25 cellular contexts compared by ENCODE assay signal in genomic region chr20:24165336-24166126, GRCh38.
"Had no signal": no experiment of that assay in that cellular context is flagged by ENCODE, and none has a peak within 500 bp of the region (broad histone marks: within the 10 kb centered on the region; RNA-seq: fewer than 3 reads in every experiment).

No MANE protein-coding gene starts in this region.

- H2AFZ ChIP-seq: hepatocyte had no signal

- H3K4me3 Mint-ChIP-seq: activated T-cell treated with anti-CD3 and anti-CD28 coated beads, Interleukin-2, amount 50 U/mL, for 24 hours; activated T-helper 17 cell treated with anti-CD3 and anti-CD28 coated beads, Interleukin-2, amount 50 U/mL, for 72 hours; brain; immature natural killer cell; stimulated activated effector memory CD8-positive, alpha-beta T cell treated with anti-CD3 and anti-CD28 coated beads, Interleukin-12 subunit alpha, Interleukin-12 subunit beta, amount 100 ng/mL, for 72 hours; stimulated activated naive CD8-positive, alpha-beta T cell treated with anti-CD3 and anti-CD28 coated beads, Interleukin-15, amount 100 ng/mL, for 72 hours; T-helper 2 cell treated with Interferon-gamma antibody and Interleukin-4, amounts not matched to agents 5 μg/mL and 100 μg/mL, for 36 hours had no signal

- H3K36me3 ChIP-seq: left lung, tibial nerve had no signal

- H3K27me3 Mint-ChIP-seq: activated T-cell treated with anti-CD3 and anti-CD28 coated beads, Interleukin-2, amount 50 U/mL, for 24 hours; stimulated activated naive CD8-positive, alpha-beta T cell treated with anti-CD3 and anti-CD28 coated beads, Interleukin-15, amount 100 ng/mL, for 72 hours had no signal

- H3K4me3 ChIP-seq: hepatocyte, left lung, tibial nerve had no signal

- H3K4me1 Mint-ChIP-seq: activated T-helper 17 cell treated with anti-CD3 and anti-CD28 coated beads, Interleukin-2, amount 50 U/mL, for 72 hours; stimulated activated effector memory CD8-positive, alpha-beta T cell treated with anti-CD3 and anti-CD28 coated beads, Interleukin-12 subunit alpha, Interleukin-12 subunit beta, amount 100 ng/mL, for 72 hours; stimulated activated naive CD8-positive, alpha-beta T cell treated with anti-CD3 and anti-CD28 coated beads, Interleukin-15, amount 100 ng/mL, for 72 hours had no signal

- FAIRE-seq: endometrium, urothelium cell line had no signal

- DNase-seq: activated CD4-positive, alpha-beta T cell treated with anti-CD3 and anti-CD28 coated beads for 1 hour; activated CD8-positive, alpha-beta memory T cell treated with anti-CD3 and anti-CD28 coated beads for 24 hours; activated CD8-positive, alpha-beta memory T cell treated with anti-CD3 and anti-CD28 coated beads, Interleukin-2, amount 50 U/mL, for 4 hours; activated T-cell treated with anti-CD3 and anti-CD28 coated beads, Interleukin-2, amount 50 U/mL, for 24 hours; aorta; erythroblast; foreskin melanocyte; glutamatergic neuron; immature natural killer cell; left lung; occipital lobe; posterior cingulate gyrus; retina; stimulated activated CD4-positive, alpha-beta T cell treated with anti-CD3 and anti-CD28 coated beads, Interleukin-12 subunit alpha, Interleukin-12 subunit beta, amount 100 ng/mL, for 4 hours; stimulated activated CD4-positive, alpha-beta T cell treated with anti-CD3 and anti-CD28 coated beads, Interleukin-1b, Interleukin-23, amount 100 ng/mL, for 48 hours; stimulated activated naive CD8-positive, alpha-beta T cell treated with anti-CD3 and anti-CD28 coated beads, Interleukin-15, amount 100 ng/mL, for 72 hours had no signal

- ATAC-seq: activated naive CD4-positive, alpha-beta T cell treated with anti-CD3 and anti-CD28 coated beads, Interleukin-2, amount 50 U/mL, for 72 hours; activated T-helper 17 cell treated with anti-CD3 and anti-CD28 coated beads, Interleukin-2, amount 50 U/mL, for 72 hours; left lung; stimulated activated effector memory CD8-positive, alpha-beta T cell treated with anti-CD3 and anti-CD28 coated beads, Interleukin-12 subunit alpha, Interleukin-12 subunit beta, amount 100 ng/mL, for 72 hours; stimulated activated naive CD8-positive, alpha-beta T cell treated with anti-CD3 and anti-CD28 coated beads, Interleukin-15, amount 100 ng/mL, for 72 hours had no signal

- H3K36me3 Mint-ChIP-seq: activated naive CD4-positive, alpha-beta T cell treated with anti-CD3 and anti-CD28 coated beads, Interleukin-2, amount 50 U/mL, for 72 hours; brain; immature natural killer cell; stimulated activated effector memory CD8-positive, alpha-beta T cell treated with anti-CD3 and anti-CD28 coated beads, Interleukin-12 subunit alpha, Interleukin-12 subunit beta, amount 100 ng/mL, for 72 hours had no signal

- H3K4me2 ChIP-seq: hepatocyte had no signal

- H3K9me3 Mint-ChIP-seq: activated naive CD4-positive, alpha-beta T cell treated with anti-CD3 and anti-CD28 coated beads, Interleukin-2, amount 50 U/mL, for 72 hours; activated T-cell treated with anti-CD3 and anti-CD28 coated beads, Interleukin-2, amount 50 U/mL, for 24 hours; activated T-helper 17 cell treated with anti-CD3 and anti-CD28 coated beads, Interleukin-2, amount 50 U/mL, for 72 hours; immature natural killer cell; stimulated activated effector memory CD8-positive, alpha-beta T cell treated with anti-CD3 and anti-CD28 coated beads, Interleukin-12 subunit alpha, Interleukin-12 subunit beta, amount 100 ng/mL, for 72 hours; stimulated activated naive CD8-positive, alpha-beta T cell treated with anti-CD3 and anti-CD28 coated beads, Interleukin-15, amount 100 ng/mL, for 72 hours; T-helper 2 cell treated with Interferon-gamma antibody and Interleukin-4, amounts not matched to agents 5 μg/mL and 100 μg/mL, for 36 hours had no signal

- H3K27me3 ChIP-seq: hepatocyte, left lung, tibial nerve had no signal

- H3K9me3 ChIP-seq: left lung had no signal

- H3K79me2 ChIP-seq: hepatocyte had no signal

- H3K4me1 ChIP-seq: left lung, tibial nerve had no signal

- H3K27ac Mint-ChIP-seq: activated naive CD4-positive, alpha-beta T cell treated with anti-CD3 and anti-CD28 coated beads, Interleukin-2, amount 50 U/mL, for 72 hours; activated T-cell treated with anti-CD3 and anti-CD28 coated beads, Interleukin-2, amount 50 U/mL, for 24 hours; activated T-helper 17 cell treated with anti-CD3 and anti-CD28 coated beads, Interleukin-2, amount 50 U/mL, for 72 hours; stimulated activated effector memory CD8-positive, alpha-beta T cell treated with anti-CD3 and anti-CD28 coated beads, Interleukin-12 subunit alpha, Interleukin-12 subunit beta, amount 100 ng/mL, for 72 hours; T-helper 2 cell treated with Interferon-gamma antibody and Interleukin-4, amounts not matched to agents 5 μg/mL and 100 μg/mL, for 36 hours had no signal

- H3K27ac ChIP-seq: hepatocyte, left lung had no signal
